ENCODE assay signal across 21 cellular contexts in genomic region chr15:74656935-74657535, GRCh38. TPM values are rescaled to one million over a fixed set of nuclear protein-coding genes. Genes with fewer than 3 reads are reported as not detected.
DNase-seq lines count a peak whose midpoint lies in the region; ATAC-seq and TF ChIP-seq lines count a peak whose summit lies in the region.
"Had no signal": no experiment of that assay in that cellular context is flagged by ENCODE, and none has a peak within 500 bp of the region (broad histone marks: within the 10 kb centered on the region; RNA-seq: fewer than 3 reads in every experiment).

No MANE protein-coding gene starts in this region.

- intact Hi-C loops in right lobe of liver (cut with DNase I) = no loop called here
- intact Hi-C loops in thyroid gland (cut with DNase I) = no loop called here
- intact Hi-C loops in ascending aorta (cut with DNase I) = no loop called here

- 53% methylated on average over 3 of the region's 6 CpGs for WGBS in right lobe of liver (ENCODE audit: insufficient coverage, low coverage, low lambda C conversion rate, missing lambda C conversion rate)
- WGBS in thyroid gland, 2 donors = 90 to 91% methylated on average over 3 to 6 of the region's 6 CpGs

- H3K27me3 Mint-ChIP-seq in activated naive CD8-positive, alpha-beta T cell treated with anti-CD3 and anti-CD28 coated beads, Interleukin-2, amount 10 ng/mL, durations not matched to agents 7 days and 5 days = no peaks in the 10 kb centered on the region
- H3K27me3 Mint-ChIP-seq in activated naive CD8-positive, alpha-beta T cell treated with anti-CD3 and anti-CD28 coated beads, Interleukin-2, amount 50 U/mL, for 24 hours = no peaks in the 10 kb centered on the region
- no peaks in the 10 kb centered on the region for H3K27me3 Mint-ChIP-seq in type B pancreatic cell
- H3K27me3 Mint-ChIP-seq: activated naive CD8-positive, alpha-beta T cell treated with anti-CD3 and anti-CD28 coated beads for 36 hours; dendritic cell treated with granulocyte-macrophage colony-stimulating factor and Interleukin-4, amounts not matched to agents 40 ng/mL and 50 ng/mL, for 4 days had no signal

- no peak overlapping the region for H3K4me3 ChIP-seq in right lobe of liver
- H3K4me3 ChIP-seq in thyroid gland (replicated peaks in 1 of 3) = no peak overlapping the region
- H3K4me3 ChIP-seq in ascending aorta = no peak overlapping the region
- H3K4me3 ChIP-seq: MG63, right atrium auricular region, SJSA1 had no signal

- no peak for DNase-seq in activated naive CD8-positive, alpha-beta T cell treated with anti-CD3 and anti-CD28 coated beads, Interleukin-2, amount 10 ng/mL, durations not matched to agents 7 days and 5 days
- DNase-seq in activated naive CD8-positive, alpha-beta T cell treated with anti-CD3 and anti-CD28 coated beads, Interleukin-2, amount 50 U/mL, for 24 hours = no peak
- peak in 2 of 3 donors; percentile 51 to 71 for DNase-seq in right lobe of liver
- no peak for DNase-seq in type B pancreatic cell (ENCODE audit: extremely low spot score, unreplicated experiment)
- DNase-seq in thyroid gland = no peak
- DNase-seq in retina = no peak
- no peak for DNase-seq in ascending aorta (ENCODE audit: low spot score in 2 of 2)
- DNase-seq: activated naive CD8-positive, alpha-beta T cell treated with anti-CD3 and anti-CD28 coated beads for 36 hours; immature natural killer cell; IMR-90; left ventricle myocardium superior; NCI-H1417 treated with DMSO at 0.1 percent for 48 hours; NCI-H774 had no signal

- peaks cover 0 to 34% (median 16%) of the 10 kb centered on the region in 4 donors for H3K4me1 ChIP-seq in right lobe of liver
- H3K4me1 ChIP-seq in thyroid gland = peaks cover 42 to 58% of the 10 kb centered on the region in 2 donors
- no peaks in the 10 kb centered on the region for H3K4me1 ChIP-seq in ascending aorta

- POLR2A ChIA-PET in activated naive CD8-positive, alpha-beta T cell treated with anti-CD3 and anti-CD28 coated beads, Interleukin-2, amount 10 ng/mL, durations not matched to agents 7 days and 5 days (lab: Charles Lee) = no interaction called here

- no peaks in the 10 kb centered on the region for H3K9me3 ChIP-seq in right lobe of liver
- no peaks in the 10 kb centered on the region for H3K9me3 ChIP-seq in thyroid gland
- H3K9me3 ChIP-seq in ascending aorta = no peaks in the 10 kb centered on the region
- H3K9me3 ChIP-seq: MG63, right atrium auricular region, SJSA1 had no signal

- peaks cover 15% of the 10 kb centered on the region for H3K36me3 Mint-ChIP-seq in activated naive CD8-positive, alpha-beta T cell treated with anti-CD3 and anti-CD28 coated beads, Interleukin-2, amount 10 ng/mL, durations not matched to agents 7 days and 5 days
- peaks cover 4% of the 10 kb centered on the region for H3K36me3 Mint-ChIP-seq in activated naive CD8-positive, alpha-beta T cell treated with anti-CD3 and anti-CD28 coated beads, Interleukin-2, amount 50 U/mL, for 24 hours (ENCODE audit: low read depth)
- peaks cover 13% of the 10 kb centered on the region for H3K36me3 Mint-ChIP-seq in type B pancreatic cell

- H3K27ac ChIP-seq in VCaP = peak overlapping the region; percentile 10; the same call in 1 of the 2 replicates
- H3K27ac ChIP-seq in right lobe of liver = peak overlapping the region in 2 of 3 donors; percentile 1 to 6
- H3K27ac ChIP-seq in thyroid gland = no peak overlapping the region
- H3K27ac ChIP-seq in ascending aorta = no peak overlapping the region
- H3K27ac ChIP-seq: HL-60, right atrium auricular region, SJSA1 had no signal

- H3K27me3 ChIP-seq in right lobe of liver (no peaks in the 10 kb centered on the region), thyroid gland (no peaks in the 10 kb centered on the region), ascending aorta (no peaks in the 10 kb centered on the region)
- H3K27me3 ChIP-seq: MG63, right atrium auricular region, SJSA1 had no signal

- no peaks in the 10 kb centered on the region for H3K9me3 Mint-ChIP-seq in activated naive CD8-positive, alpha-beta T cell treated with anti-CD3 and anti-CD28 coated beads, Interleukin-2, amount 10 ng/mL, durations not matched to agents 7 days and 5 days
- no peaks in the 10 kb centered on the region for H3K9me3 Mint-ChIP-seq in activated naive CD8-positive, alpha-beta T cell treated with anti-CD3 and anti-CD28 coated beads, Interleukin-2, amount 50 U/mL, for 24 hours
- no peaks in the 10 kb centered on the region for H3K9me3 Mint-ChIP-seq in type B pancreatic cell
- H3K9me3 Mint-ChIP-seq: activated naive CD8-positive, alpha-beta T cell treated with anti-CD3 and anti-CD28 coated beads for 36 hours; activated T-helper 1 cell treated with anti-CD3 and anti-CD28 coated beads, Interleukin-12 subunit alpha, Interleukin-12 subunit beta, Interleukin-2, Interleukin-4 antibody, amounts not matched to agents 30 ng/mL and 10 ng/mL and 1 ng/mL, durations not matched to agents 14 hours and 24 hours and 36 hours; dendritic cell treated with granulocyte-macrophage colony-stimulating factor and Interleukin-4, amounts not matched to agents 40 ng/mL and 50 ng/mL, for 4 days; immature natural killer cell; WTC11 had no signal

- H3K36me3 ChIP-seq in right lobe of liver (peaks cover 0 to 4% (median 0%) of the 10 kb centered on the region in 4 donors), thyroid gland (no peaks in the 10 kb centered on the region), ascending aorta (peaks cover 10 to 19% of the 10 kb centered on the region in 2 donors)

- TF ChIP-seq CTCF in VCaP (conservative IDR thresholded peaks at IDR 0.05) (no peak), right lobe of liver (IDR thresholded peaks at IDR 0.05) (no peak), type B pancreatic cell (conservative IDR thresholded peaks at IDR 0.05) (no peak), thyroid gland (IDR thresholded peaks at IDR 0.05) (no peak), ascending aorta (IDR thresholded peaks at IDR 0.05) (no peak)

- H3K4me3 Mint-ChIP-seq in activated naive CD8-positive, alpha-beta T cell treated with anti-CD3 and anti-CD28 coated beads, Interleukin-2, amount 10 ng/mL, durations not matched to agents 7 days and 5 days = no peak overlapping the region
- H3K4me3 Mint-ChIP-seq in activated naive CD8-positive, alpha-beta T cell treated with anti-CD3 and anti-CD28 coated beads, Interleukin-2, amount 50 U/mL, for 24 hours = no peak overlapping the region
- no peak overlapping the region for H3K4me3 Mint-ChIP-seq in type B pancreatic cell
- H3K4me3 Mint-ChIP-seq: activated naive CD8-positive, alpha-beta T cell treated with anti-CD3 and anti-CD28 coated beads for 36 hours; activated T-helper 1 cell treated with anti-CD3 and anti-CD28 coated beads, Interleukin-12 subunit alpha, Interleukin-12 subunit beta, Interleukin-2, Interleukin-4 antibody, amounts not matched to agents 30 ng/mL and 10 ng/mL and 1 ng/mL, durations not matched to agents 14 hours and 24 hours and 36 hours; dendritic cell treated with granulocyte-macrophage colony-stimulating factor and Interleukin-4, amounts not matched to agents 40 ng/mL and 50 ng/mL, for 4 days; immature natural killer cell; WTC11 had no signal

- TF ChIP-seq POLR2A in right lobe of liver (IDR thresholded peaks at IDR 0.05) (no peak), thyroid gland (IDR thresholded peaks at IDR 0.05) (no peak)

- peak overlapping the region; percentile 36 for H3K27ac Mint-ChIP-seq in activated naive CD8-positive, alpha-beta T cell treated with anti-CD3 and anti-CD28 coated beads, Interleukin-2, amount 10 ng/mL, durations not matched to agents 7 days and 5 days
- no peak overlapping the region for H3K27ac Mint-ChIP-seq in activated naive CD8-positive, alpha-beta T cell treated with anti-CD3 and anti-CD28 coated beads, Interleukin-2, amount 50 U/mL, for 24 hours
- H3K27ac Mint-ChIP-seq in type B pancreatic cell = peak overlapping the region; percentile 56
- H3K27ac Mint-ChIP-seq: activated naive CD8-positive, alpha-beta T cell treated with anti-CD3 and anti-CD28 coated beads for 36 hours; dendritic cell treated with granulocyte-macrophage colony-stimulating factor and Interleukin-4, amounts not matched to agents 40 ng/mL and 50 ng/mL, for 4 days; WTC11 had no signal

- H3K4me1 Mint-ChIP-seq in activated naive CD8-positive, alpha-beta T cell treated with anti-CD3 and anti-CD28 coated beads, Interleukin-2, amount 10 ng/mL, durations not matched to agents 7 days and 5 days = peaks cover 29% of the 10 kb centered on the region
- peaks cover 19% of the 10 kb centered on the region for H3K4me1 Mint-ChIP-seq in activated naive CD8-positive, alpha-beta T cell treated with anti-CD3 and anti-CD28 coated beads, Interleukin-2, amount 50 U/mL, for 24 hours
- peaks cover 24% of the 10 kb centered on the region for H3K4me1 Mint-ChIP-seq in type B pancreatic cell (ENCODE audit: unreplicated experiment)
- H3K4me1 Mint-ChIP-seq: WTC11 had no signal

- no peak for ATAC-seq in activated naive CD8-positive, alpha-beta T cell treated with anti-CD3 and anti-CD28 coated beads, Interleukin-2, amount 10 ng/mL, durations not matched to agents 7 days and 5 days (ENCODE audit: low read depth)
- no peak for ATAC-seq in activated naive CD8-positive, alpha-beta T cell treated with anti-CD3 and anti-CD28 coated beads, Interleukin-2, amount 50 U/mL, for 24 hours
- ATAC-seq in right lobe of liver = peak; percentile 75 to 84 (median 80)
- ATAC-seq: left ventricle myocardium superior, WTC11 had no signal

RNA-seq across cellular contexts. Expression of gene EDC3, which starts 38.8 kb away (rescaled TPM):
- 10 to 100 TPM; 46.7 to 47.0 TPM for total RNA-seq in activated naive CD8-positive, alpha-beta T cell treated with anti-CD3 and anti-CD28 coated beads, Interleukin-2, amount 10 ng/mL, durations not matched to agents 7 days and 5 days
- total RNA-seq in right lobe of liver (10 to 100 TPM; 10.9 to 16.2 (median 11.8) TPM), type B pancreatic cell (ENCODE audit: low replicate concordance) (72.3 and 105 TPM in 2 replicates), thyroid gland (10 to 100 TPM; 16.3 to 64.7 (median 25.7) TPM), ascending aorta (8.8 TPM)

RNA-seq across cellular contexts. Expression of gene CLK3, which starts 41.4 kb away (rescaled TPM):
- 100 to 1,000 TPM; 134 to 148 TPM for total RNA-seq in activated naive CD8-positive, alpha-beta T cell treated with anti-CD3 and anti-CD28 coated beads, Interleukin-2, amount 10 ng/mL, durations not matched to agents 7 days and 5 days
- total RNA-seq in right lobe of liver (10 to 100 TPM; 27.8 to 44.1 (median 33.2) TPM), type B pancreatic cell (ENCODE audit: low replicate concordance) (73.6 and 76.5 TPM in 2 replicates), thyroid gland (100 to 1,000 TPM in 3 of 4 donors, 10 to 100 TPM in 1; 91.9 to 156 (median 120) TPM), ascending aorta (154 TPM)

Comparison
In these comparisons a context has a peak if more than half of its experiments do, and no peak if none do; other contexts are left out.
1. ATAC-seq: peak in right lobe of liver (4 of 4); none in activated naive CD8-positive, alpha-beta T cell treated with anti-CD3 and anti-CD28 coated beads, Interleukin-2, amount 10 ng/mL, durations not matched to agents 7 days and 5 days (single experiment) and activated naive CD8-positive, alpha-beta T cell treated with anti-CD3 and anti-CD28 coated beads, Interleukin-2, amount 50 U/mL, for 24 hours (single experiment).
2. DNase-seq: peak in right lobe of liver (2 of 3); none in activated naive CD8-positive, alpha-beta T cell treated with anti-CD3 and anti-CD28 coated beads, Interleukin-2, amount 10 ng/mL, durations not matched to agents 7 days and 5 days (single experiment), activated naive CD8-positive, alpha-beta T cell treated with anti-CD3 and anti-CD28 coated beads, Interleukin-2, amount 50 U/mL, for 24 hours (single experiment), type B pancreatic cell (single experiment), thyroid gland (0 of 2), retina (single experiment) and ascending aorta (0 of 2).
3. H3K27ac ChIP-seq: peak in VCaP (single experiment) and right lobe of liver (2 of 3); none in thyroid gland (0 of 3) and ascending aorta (0 of 2).